9 cellular contexts compared by ENCODE assay signal in the genomic region with DNA sequence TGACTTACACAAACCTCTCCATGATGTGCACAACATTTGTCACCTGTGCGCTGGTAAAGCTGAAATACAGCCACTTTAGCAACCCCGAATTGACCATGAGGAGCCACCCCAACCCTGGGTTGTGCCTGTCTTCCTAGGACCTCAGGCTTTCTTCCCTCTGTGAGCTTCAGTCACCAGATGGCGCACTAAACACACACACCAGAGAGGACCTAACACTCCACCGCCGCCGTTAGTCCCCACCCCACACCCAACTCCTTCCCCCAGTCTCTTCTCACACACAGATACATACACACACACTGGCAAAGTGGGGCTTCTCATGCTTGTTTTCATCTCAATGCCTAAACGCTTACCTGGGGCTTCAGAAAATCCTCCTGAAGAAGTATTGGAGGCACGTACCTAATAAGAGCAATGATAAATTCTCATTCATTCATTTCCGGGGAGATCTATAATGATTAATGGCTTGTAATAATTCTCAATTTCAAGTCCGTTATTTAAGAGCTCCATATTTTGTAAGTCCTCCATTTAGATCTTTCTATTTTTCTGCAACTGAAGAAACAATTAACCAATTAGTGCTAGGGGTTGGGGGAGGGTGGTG. TPM values are rescaled to one million over a fixed set of nuclear protein-coding genes. Genes with fewer than 3 reads are reported as not detected.
A peak's percentile ranks its signal among the peaks of the same experiment; 100 is the strongest.
DNase-seq lines count a peak whose midpoint lies in the region; ATAC-seq, FAIRE-seq and TF ChIP-seq lines count a peak whose summit lies in the region.
"Had no signal": no experiment of that assay in that cellular context is flagged by ENCODE, and none has a peak within 500 bp of the region (broad histone marks: within the 10 kb centered on the region; RNA-seq: fewer than 3 reads in every experiment).

No MANE protein-coding gene starts in this region.

- H3K27me3 ChIP-seq in small intestine (ENCODE audit: control insufficient read depth in 2 of 2, insufficient read depth in 2 of 2, low read length in 2 of 2), result no peaks in the 10 kb centered on the region

- WGBS in small intestine, 3 donors, result 1 to 6% (median 2%) methylated on average over 10 of the region's 10 CpGs

- H3K27ac ChIP-seq in small intestine (ENCODE audit: low read depth in 1 of 2, low read length in 1 of 2), result no peak overlapping the region

- DNase-seq in NCI-H510A treated with DMSO at 0.1 percent for 48 hours (lab: John Stamatoyannopoulos, UW), result peak; percentile 68
- DNase-seq in NCI-H510A (lab: John Stamatoyannopoulos, UW), result no peak
- peak; percentile 72 for DNase-seq in NCI-H187 treated with DMSO at 0.1 percent for 48 hours (lab: John Stamatoyannopoulos, UW)
- peak; percentile 59 for DNase-seq in T-helper 22 cell (ENCODE audit: low read depth)
- DNase-seq in astrocyte of the cerebellum (ENCODE audit: low read depth), result peak; percentile 86
- DNase-seq in iPS DF 19.7 (ENCODE audit: low read depth, low spot score), result peak; percentile 67
- peak; percentile 82 for DNase-seq in small intestine

- in situ Hi-C loops in astrocyte of the cerebellum (cut with HindIII; ENCODE audit: low sequenced_read_pairs), result loop anchor here (25.0 kb wide), 2 partner anchors 169 to 344 kb away; a partner anchor contains a TSS

- H3K4me3 ChIP-seq in astrocyte of the cerebellum (ENCODE audit: low read depth, low read length) (no peak overlapping the region), small intestine (ENCODE audit: low read depth in 1 of 2, low read length in 2 of 2) (no peak overlapping the region)

- no peak for FAIRE-seq in small intestine (lab: Jason Lieb, UNC)
- FAIRE-seq: A204.1 had no signal

- TF ChIP-seq CTCF in astrocyte of the cerebellum (IDR thresholded peaks at IDR 0.05; ENCODE audit: low read depth, low read length, missing control alignments), result peak; percentile 91

- H3K36me3 ChIP-seq in small intestine (ENCODE audit: control insufficient read depth in 2 of 2, insufficient read depth in 2 of 2, low read length in 2 of 2), result no peaks in the 10 kb centered on the region

- H3K4me1 ChIP-seq in small intestine (ENCODE audit: control insufficient read depth in 2 of 2, insufficient read depth in 1 of 2, low read depth in 1 of 2, low read length in 1 of 2), result no peaks in the 10 kb centered on the region

- peak; percentile 78 for ATAC-seq in HG02973 (IDR thresholded peaks at IDR 0.05; ENCODE audit: unreplicated experiment)

- H3K9me3 ChIP-seq in small intestine (ENCODE audit: control insufficient read depth, low read depth), result no peaks in the 10 kb centered on the region

RNA-seq across cellular contexts. Expression of a gene that starts 2.1 kb away (rescaled TPM):
- 10 to 100 TPM in 1 of 3 donors, 1 to 10 TPM in 2; 2.5 to 14.5 (median 3.0) TPM for polyA plus RNA-seq in small intestine
